15 cellular contexts compared by ENCODE assay signal in the genomic region with DNA sequence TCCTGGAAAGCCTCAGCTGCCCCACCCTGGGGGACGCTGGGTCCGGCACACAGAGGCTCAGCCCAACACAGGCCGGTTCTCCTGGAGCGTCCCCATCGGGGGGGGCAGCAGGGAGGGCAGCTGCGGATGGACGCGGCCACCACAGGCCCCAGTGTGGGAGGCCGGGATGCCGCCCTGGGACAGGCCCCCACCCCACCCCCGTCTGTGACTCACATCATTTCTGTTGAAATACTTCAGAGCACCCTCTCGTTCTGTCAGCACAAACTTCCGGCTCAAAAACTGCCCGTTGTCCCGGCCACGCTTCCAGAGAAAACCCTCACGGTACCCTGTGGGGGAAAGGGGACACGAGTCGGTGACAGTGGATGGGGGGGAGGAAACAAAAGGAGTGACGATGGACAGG. TPM values are rescaled to one million over a fixed set of nuclear protein-coding genes. Genes with fewer than 3 reads are reported as not detected.
DNase-seq lines count a peak whose midpoint lies in the region; ATAC-seq lines count a peak whose summit lies in the region.
"Had no signal": no experiment of that assay in that cellular context is flagged by ENCODE, and none has a peak within 500 bp of the region (broad histone marks: within the 10 kb centered on the region; RNA-seq: fewer than 3 reads in every experiment).

No MANE protein-coding gene starts in this region.

- H3K36me3 ChIP-seq in GM23248 (ENCODE audit: low read depth): no peaks in the 10 kb centered on the region
- H3K36me3 ChIP-seq in adipocyte (ENCODE audit: control insufficient read depth, insufficient read depth, low read length, severe bottlenecking): no peaks in the 10 kb centered on the region
- H3K36me3 ChIP-seq: heart right ventricle, prostate gland had no signal

- no peaks in the 10 kb centered on the region for H3K9me2 ChIP-seq in GM23248 (ENCODE audit: insufficient read depth)

- no peak for ATAC-seq in GM18909 (IDR thresholded peaks at IDR 0.05; ENCODE audit: poor library complexity, unreplicated experiment)
- ATAC-seq: T-helper 17 cell had no signal

- H3K27ac ChIP-seq in GM23248: no peak overlapping the region
- H3K27ac ChIP-seq: prostate gland had no signal

- WGBS in GM23248 (ENCODE audit: low coverage in 1 of 2, low lambda C conversion rate in 2 of 2, missing lambda C conversion rate in 2 of 2), 2 experiments: 6% methylated on average over 9 to 20 of the region's 20 CpGs

- no peaks in the 10 kb centered on the region for H3K79me2 ChIP-seq in GM23248 (ENCODE audit: insufficient read depth)

- in situ Hi-C loops in GM23248 (cut with MboI): no loop called here

- peaks cover 20% of the 10 kb centered on the region for H3K27me3 ChIP-seq in GM23248 (replicated peaks; ENCODE audit: insufficient read depth)
- H3K27me3 ChIP-seq in adipocyte (replicated peaks; ENCODE audit: control insufficient read depth, insufficient read depth, low read length): no peaks in the 10 kb centered on the region

- H3K4me2 ChIP-seq in GM23248 (ENCODE audit: unreplicated experiment): peak overlapping the region; percentile 53

- DNase-seq in A172 (ENCODE audit: low spot score) (peak; percentile 80), GM23248 (peak; percentile 64), adipocyte (ENCODE audit: low read depth) (no peak), hepatic stellate cell (ENCODE audit: low spot score) (peak; percentile 81), putamen (ENCODE audit: low spot score) (no peak), SW480 (ENCODE audit: low spot score) (no peak), NCI-H146 treated with DMSO at 0.1 percent for 48 hours (lab: John Stamatoyannopoulos, UW; ENCODE audit: unreplicated experiment) (no peak)
- DNase-seq: activated CD4-positive, CD25-positive, alpha-beta regulatory T cell treated with anti-CD3 and anti-CD28 coated beads, Interleukin-2, amount 50 U/mL, for 72 hours; activated CD8-positive, alpha-beta memory T cell treated with anti-CD3 and anti-CD28 coated beads, Interleukin-2, amount 50 U/mL, for 4 hours; activated naive CD4-positive, alpha-beta T cell treated with anti-CD3 and anti-CD28 coated beads for 36 hours; heart right ventricle; NCI-H2081; T-helper 17 cell had no signal

- no peaks in the 10 kb centered on the region for H4K20me1 ChIP-seq in GM23248 (ENCODE audit: insufficient read depth)

- H3K4me3 ChIP-seq in GM23248 (peak overlapping the region; percentile 50), adipocyte (ENCODE audit: low read length) (peak overlapping the region; percentile 59)
- H3K4me3 ChIP-seq: prostate gland had no signal

- H3K4me1 ChIP-seq in GM23248 (ENCODE audit: insufficient read depth) (peaks cover 6% of the 10 kb centered on the region; the same call in 1 of the 2 replicates), adipocyte (ENCODE audit: control insufficient read depth, insufficient read depth, low read length) (peaks cover 28% of the 10 kb centered on the region)
- H3K4me1 ChIP-seq: prostate gland had no signal

- H3K9ac ChIP-seq in GM23248: no peak overlapping the region
- H3K9ac ChIP-seq in adipocyte (ENCODE audit: low read length): peak overlapping the region; percentile 63

- H3F3A ChIP-seq in GM23248 (ENCODE audit: insufficient read depth): no peaks in the 10 kb centered on the region

- no peaks in the 10 kb centered on the region for H3K9me3 ChIP-seq in GM23248 (ENCODE audit: low read depth)
- no peaks in the 10 kb centered on the region for H3K9me3 ChIP-seq in adipocyte (ENCODE audit: control insufficient read depth, low read length)
- H3K9me3 ChIP-seq: heart right ventricle, prostate gland had no signal

- H2AFZ ChIP-seq in GM23248: peak overlapping the region; percentile 51; the same call in 1 of the 2 replicates

RNA-seq across cellular contexts. Expression of a gene that starts 28.5 kb away (rescaled TPM):
- total RNA-seq in A172 (2014; rRNA removed; shearing (Covaris generic)): 55.3 and 56.3 TPM in 2 replicates
- 16.7 and 26.8 TPM in 2 replicates for total RNA-seq in GM23248 (2014; rRNA removed; shearing (Covaris generic))
- 25.3 and 26.3 TPM in 2 replicates for polyA plus RNA-seq in GM23248 (2016; fragmentation: Nextera tagmentation; extraction: Ambion mirVana)

RNA-seq across cellular contexts. Expression of a gene that starts 49.6 kb away (rescaled TPM):
- total RNA-seq in A172 (2014; rRNA removed; shearing (Covaris generic)): 33.3 and 46.8 TPM in 2 replicates
- total RNA-seq in GM23248 (2014; rRNA removed; shearing (Covaris generic)): 0.38 and 1.1 TPM in 2 replicates
- 0.24 and 0.51 TPM in 2 replicates for polyA plus RNA-seq in GM23248 (2016; fragmentation: Nextera tagmentation; extraction: Ambion mirVana)

Comparison
In these comparisons a context has a peak if more than half of its experiments do, and no peak if none do; other contexts are left out.
1. DNase-seq: peak in A172 (single experiment), GM23248 (single experiment) and hepatic stellate cell (single experiment); none in adipocyte (single experiment), putamen (single experiment), SW480 (single experiment) and NCI-H146 treated with DMSO at 0.1 percent for 48 hours (single experiment).
2. RNA of a gene that starts 49.6 kb away (total RNA-seq): 33.3 to 46.8 TPM in A172; 0.38 to 1.1 TPM in GM23248; every median in the first group is over 10 times any median in the second.